ENCODE assay signal across 8 cellular contexts in genomic region chr14:45083979-45084722, GRCh38. TPM values are rescaled to one million over a fixed set of nuclear protein-coding genes. Genes with fewer than 3 reads are reported as not detected.
DNase-seq lines count a peak whose midpoint lies in the region; ATAC-seq lines count a peak whose summit lies in the region.

Gene PRPF39, plus strand, starts transcription at chr14:45084116. Its CDS starts 11,124 bp downstream, at chr14:45095240.

- no peaks in the 10 kb centered on the region for H3K9me3 ChIP-seq in effector memory CD4-positive, alpha-beta T cell (ENCODE audit: control insufficient read depth, low read length)

- ATAC-seq in GM21360 (IDR thresholded peaks at IDR 0.05; ENCODE audit: unreplicated experiment) = peak; percentile 84

- no peaks in the 10 kb centered on the region for H3K36me3 ChIP-seq in effector memory CD4-positive, alpha-beta T cell (ENCODE audit: control insufficient read depth, insufficient read depth, low read length)

- DNase-seq in COLO829 (ENCODE audit: low spot score) (peak; percentile 94), HT-29 (ENCODE audit: low spot score) (peak; percentile 88), medulla oblongata (ENCODE audit: extremely low spot score) (peak; percentile 96)
- peak; percentile 89 for DNase-seq in NK-92 treated with Interleukin-12 subunit alpha and Interleukin-12 subunit beta, amount 100 ng/mL, for 24 hours (lab: John Stamatoyannopoulos, UW)
- DNase-seq in activated CD8-positive, alpha-beta memory T cell treated with anti-CD3 and anti-CD28 coated beads for 4 hours (ENCODE audit: low read depth in 2 of 2) = peak; percentile 91 to 92
- DNase-seq in effector memory CD4-positive, alpha-beta T cell = peak; percentile 94
- DNase-seq in stimulated activated CD4-positive, alpha-beta T cell treated with anti-CD3 and anti-CD28 coated beads, TNF-alpha, amount 100 ng/mL, for 48 hours (ENCODE audit: low read depth in 3 of 3) = peak; percentile 90 to 92 (median 91)

- H3K4me1 ChIP-seq in effector memory CD4-positive, alpha-beta T cell (ENCODE audit: control insufficient read depth, insufficient read depth, low read length, poor library complexity, severe bottlenecking) = peaks cover 18% of the 10 kb centered on the region

- H3K27me3 ChIP-seq in effector memory CD4-positive, alpha-beta T cell (replicated peaks; ENCODE audit: control insufficient read depth, insufficient read depth, low read length, poor library complexity, severe bottlenecking) = no peaks in the 10 kb centered on the region

- peak within 1 kb of the TSS; percentile 84 for H3K27ac ChIP-seq in effector memory CD4-positive, alpha-beta T cell (ENCODE audit: insufficient read depth, low read length, poor library complexity, severe bottlenecking)

- H3K4me3 ChIP-seq in effector memory CD4-positive, alpha-beta T cell (ENCODE audit: insufficient read depth, low read depth, low read length, poor library complexity, severe bottlenecking) = peak within 1 kb of the TSS; percentile 75

RNA-seq across cellular contexts. Expression of gene PRPF39, which starts in this region (rescaled TPM):
- 7.6 and 9.8 TPM in 2 replicates for total RNA-seq in HT-29 (2014; rRNA removed; shearing (Covaris generic))

Comparison
In these comparisons a context has a peak if more than half of its experiments do, and no peak if none do; other contexts are left out.
1. Peak in every context shown above with its lines: DNase-seq, ATAC-seq, H3K4me3 ChIP-seq and H3K27ac ChIP-seq.